23 cellular contexts compared by ENCODE assay signal in the genomic region with DNA sequence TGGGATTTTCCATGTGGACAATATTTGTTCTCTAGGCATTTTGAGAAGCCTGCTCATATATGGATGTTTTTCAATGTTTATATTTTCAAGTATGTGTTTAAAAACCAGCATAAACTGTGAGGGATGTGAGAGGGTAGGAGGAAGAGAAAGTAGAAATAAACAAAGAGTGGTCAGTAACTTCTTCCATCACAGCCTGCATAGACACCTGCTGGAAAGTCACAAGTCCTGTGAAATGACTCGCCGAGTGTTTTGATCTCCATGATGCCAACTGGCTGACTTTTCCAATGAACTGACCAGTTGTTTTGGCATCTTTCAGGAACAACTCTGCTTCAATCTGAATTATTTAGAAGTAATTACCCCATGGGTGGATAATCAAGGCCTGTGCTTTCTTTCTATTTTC.
"Had no signal": no experiment of that assay in that cellular context is flagged by ENCODE, and none has a peak within 500 bp of the region (broad histone marks: within the 10 kb centered on the region; RNA-seq: fewer than 3 reads in every experiment).

No MANE protein-coding gene starts in this region.

- H3K27me3 Mint-ChIP-seq: T-helper 17 cell had no signal

- FAIRE-seq: RCC 7860 had no signal

- ATAC-seq: T-helper 17 cell had no signal

- H3K27me3 ChIP-seq: MG63, SJSA1 had no signal

- H3K9me3 ChIP-seq: MG63, SJSA1 had no signal

- H3K27ac ChIP-seq: SJSA1, SK-N-MC had no signal

- H3K4me3 Mint-ChIP-seq: T-helper 17 cell had no signal

- DNase-seq: IMR-90; Karpas-422; KG1; MG63; NCI-H1092 treated with DMSO at 0.1 percent for 48 hours; NCI-H1436; NCI-H187 treated with DMSO at 0.1 percent for 48 hours; NCI-H2029 treated with DMSO at 0.1 percent for 48 hours; NCI-H2171 treated with DMSO at 0.1 percent for 48 hours; NCI-H2227 treated with DMSO at 0.1 percent for 48 hours; NCI-H524; NCI-H526 treated with DMSO at 0.1 percent for 48 hours; NCI-H748 treated with DMSO at 0.1 percent for 48 hours; NK-92 treated with Interleukin-12 subunit alpha and Interleukin-12 subunit beta, amount 100 ng/mL, for 24 hours; OCI-M1; RPMI8226; SIG-M5; SW 1271; T-helper 1 cell; T-helper 17 cell had no signal

- H3K27ac Mint-ChIP-seq: T-helper 17 cell had no signal

- H3K4me1 ChIP-seq: SJSA1 had no signal

- H3K4me1 Mint-ChIP-seq: T-helper 17 cell had no signal

- H3K4me3 ChIP-seq: MG63, SJSA1, SK-N-MC had no signal

- H3K36me3 ChIP-seq: MG63, SJSA1 had no signal
